26 cellular contexts compared by ENCODE assay signal in the genomic region with DNA sequence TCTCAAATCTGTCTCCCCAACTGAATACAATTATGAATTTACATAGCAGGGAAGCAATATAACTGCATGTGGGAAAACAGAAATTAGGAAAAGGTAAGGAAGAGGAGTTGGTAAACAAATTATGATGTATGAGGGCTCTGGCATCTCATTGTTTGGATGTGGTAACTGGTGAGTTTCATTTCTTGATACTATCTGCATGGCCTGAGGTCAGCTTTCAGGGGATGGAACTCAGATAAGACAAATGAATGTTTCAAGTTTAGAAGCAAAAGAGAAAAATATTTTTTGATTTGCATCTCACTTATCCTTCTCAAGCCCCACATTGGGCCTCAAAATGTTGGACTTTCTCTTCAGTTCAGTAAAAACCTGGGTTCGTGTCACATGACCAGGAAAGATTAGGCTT.
DNase-seq lines count a peak whose midpoint lies in the region; ATAC-seq, FAIRE-seq and TF ChIP-seq lines count a peak whose summit lies in the region.
"Had no signal": no experiment of that assay in that cellular context is flagged by ENCODE, and none has a peak within 500 bp of the region (broad histone marks: within the 10 kb centered on the region; RNA-seq: fewer than 3 reads in every experiment).

No MANE protein-coding gene starts in this region.

- TF ChIP-seq POLR2A in K562 (conservative IDR thresholded peaks at IDR 0.05), result no peak

- no peak overlapping the region for H3K27ac ChIP-seq in K562 (ENCODE audit: extremely low read depth, low read depth, low read length)
- peak overlapping the region; percentile 72 for H3K27ac ChIP-seq in neuronal stem cell (replicated peaks; ENCODE audit: low read length)
- H3K27ac ChIP-seq: SJSA1 had no signal

- CTCF ChIA-PET in K562 (lab: Yijun Ruan, JAX; ENCODE audit: low intra/inter-chr PET ratio), result no interaction called here

- no peak overlapping the region for H2AK5ac ChIP-seq in neuronal stem cell (ENCODE audit: low read depth, low read length)

- no peak overlapping the region for H4K8ac ChIP-seq in neuronal stem cell (ENCODE audit: low read depth, low read length)

- TF ChIP-seq CTCF in K562 (IDR thresholded peaks at IDR 0.05 in 2 of 3, conservative IDR thresholded peaks at IDR 0.05 in 1 of 3; ENCODE audit: insufficient read depth in 2 of 3, low read depth in 1 of 3, low read length in 3 of 3), result no peak

- H3K4me2 ChIP-seq in K562 (ENCODE audit: insufficient read depth, low read length) (no peak overlapping the region), neuronal stem cell (ENCODE audit: insufficient read depth, low read length, poor library complexity, severe bottlenecking) (no peak overlapping the region)

- BruUV-seq in K562 (replicated peaks; lab: Mats Ljungman, UMichigan), result no TSS peak

- H3K18ac ChIP-seq in neuronal stem cell (ENCODE audit: low read length), result no peak overlapping the region

- POLR2A ChIA-PET in K562 (lab: Yijun Ruan, JAX), result no interaction called here

- H3K79me1 ChIP-seq in neuronal stem cell (ENCODE audit: low read depth, low read length), result no peaks in the 10 kb centered on the region

- no peak overlapping the region for H2BK5ac ChIP-seq in neuronal stem cell (ENCODE audit: low read length)

- H3K36me3 ChIP-seq in K562 (ENCODE audit: control insufficient read depth, insufficient read depth, low read length), result no peaks in the 10 kb centered on the region
- no peaks in the 10 kb centered on the region for H3K36me3 ChIP-seq in neuronal stem cell (replicated peaks in 1 of 2; ENCODE audit: control insufficient read depth in 2 of 2, insufficient read depth in 2 of 2, low read length in 2 of 2)
- H3K36me3 ChIP-seq: BE2C, HAP-1, SJSA1 had no signal

- no peak for FAIRE-seq in K562 (lab: Jason Lieb, UNC)
- FAIRE-seq: GM19239 had no signal

- peak; percentile 9 for DNase-seq in ELF-1 (ENCODE audit: low read depth, low spot score)
- DNase-seq in M059J (ENCODE audit: low read depth), result peak; percentile 48
- no peak for DNase-seq in K562 (ENCODE audit: extremely low read depth in 1 of 4, low spot score in 3 of 4)
- DNase-seq in neuronal stem cell (ENCODE audit: low spot score), result no peak
- DNase-seq in SW480 (ENCODE audit: low spot score), result no peak
- DNase-seq in iPS-NIHi11 (ENCODE audit: low spot score), result no peak
- DNase-seq: 8988T; ACHN; BE2C; Calu3; CD8-positive, alpha-beta memory T cell; DMS79 treated with DMSO at 0.1 percent for 48 hours; HFFc6; Kasumi-1; MV-4-11; NCI-H1105; NCI-H2029; NCI-H446 treated with DMSO at 0.1 percent for 48 hours; NCI-H526; NCI-H82; Right ventricle myocardium superior; RPMI8226 had no signal

- WGBS in K562 (ENCODE audit: insufficient coverage, low coverage, missing lambda C conversion rate), result 41% methylated on average over 1 of the region's 1 CpG
- WGBS in neuronal stem cell (ENCODE audit: extremely low coverage in 2 of 2, insufficient read length in 2 of 2, insufficient replicate concordance in 1 of 2), 2 donors, result no CpG with 5 or more reads among the region's 1 CpG

- no peak overlapping the region for H3K23ac ChIP-seq in neuronal stem cell (ENCODE audit: low read depth, low read length, poor library complexity)

- no peak overlapping the region for H3K14ac ChIP-seq in neuronal stem cell (ENCODE audit: low read length)

- no peak for ATAC-seq in K562
- no peak for ATAC-seq in GM21723 (IDR thresholded peaks at IDR 0.05; ENCODE audit: unreplicated experiment)

- H3K9me3 ChIP-seq in K562 (replicated peaks; ENCODE audit: control insufficient read depth, insufficient read depth, low read depth, low read length) (no peaks in the 10 kb centered on the region), neuronal stem cell (replicated peaks in 1 of 2; ENCODE audit: control insufficient read depth in 2 of 2, insufficient read depth in 1 of 2, low read depth in 1 of 2, low read length in 2 of 2) (peaks cover 0 to 9% of the 10 kb centered on the region in 2 donors)
- H3K9me3 ChIP-seq: BE2C, HAP-1, SJSA1 had no signal

- H2BK12ac ChIP-seq in neuronal stem cell (ENCODE audit: low read length), result no peak overlapping the region

- intact Hi-C loops in K562 (cut with micrococcal nuclease), result no loop called here

- no peak overlapping the region for H3K9ac ChIP-seq in K562 (ENCODE audit: insufficient read depth in 1 of 2, low read depth in 2 of 2, low read length in 2 of 2)
- H3K9ac ChIP-seq in neuronal stem cell (ENCODE audit: low read depth, low read length, poor library complexity), result no peak overlapping the region

- H3K4me1 ChIP-seq in K562 (replicated peaks in 1 of 2; ENCODE audit: control insufficient read depth in 2 of 2, insufficient read depth in 2 of 2, low read length in 2 of 2) (no peaks in the 10 kb centered on the region), neuronal stem cell (ENCODE audit: control insufficient read depth in 2 of 2, insufficient read depth in 1 of 2, low read depth in 1 of 2, low read length in 2 of 2) (peaks cover 8 to 21% of the 10 kb centered on the region in 2 donors)
- H3K4me1 ChIP-seq: BE2C, SJSA1 had no signal

- H3K4ac ChIP-seq in neuronal stem cell (ENCODE audit: low read length), result no peak overlapping the region

- no peaks in the 10 kb centered on the region for H3K9me1 ChIP-seq in K562 (ENCODE audit: control insufficient read depth, insufficient read depth, low read length)

- H3K4me3 ChIP-seq in K562 (no peak overlapping the region), neuronal stem cell (ENCODE audit: low read length in 2 of 2) (no peak overlapping the region)
- H3K4me3 ChIP-seq: HAP-1, SJSA1 had no signal

- H2BK120ac ChIP-seq in neuronal stem cell (ENCODE audit: low read depth, low read length), result no peak overlapping the region

- no peak overlapping the region for H2AFZ ChIP-seq in K562 (ENCODE audit: low read depth, low read length)
- no peak overlapping the region for H2AFZ ChIP-seq in neuronal stem cell (ENCODE audit: low read length)

- TF ChIP-seq EP300 in K562 (IDR thresholded peaks at IDR 0.05; ENCODE audit: low read length), result no peak

- no peak for TF ChIP-seq RAD21 in K562 (CRISPR knock-in tag; conservative IDR thresholded peaks at IDR 0.05 in 1 of 2, IDR thresholded peaks at IDR 0.05 in 1 of 2)

- H3K27me3 ChIP-seq in K562 (ENCODE audit: control insufficient read depth in 2 of 2, insufficient read depth in 2 of 2, low read length in 2 of 2), result no peaks in the 10 kb centered on the region
- no peaks in the 10 kb centered on the region for H3K27me3 ChIP-seq in neuronal stem cell (ENCODE audit: control insufficient read depth in 3 of 3, insufficient read depth in 3 of 3, low read depth in 1 of 3, low read length in 3 of 3)
- H3K27me3 ChIP-seq: BE2C, SJSA1 had no signal

- no peak overlapping the region for H2BK15ac ChIP-seq in neuronal stem cell (ENCODE audit: low read length)

- H4K20me1 ChIP-seq in K562 (replicated peaks; ENCODE audit: control insufficient read depth, insufficient read depth, low read length), result no peaks in the 10 kb centered on the region

- H3K79me2 ChIP-seq in K562 (ENCODE audit: control insufficient read depth, insufficient read depth, low read length), result no peaks in the 10 kb centered on the region

- H4K91ac ChIP-seq in neuronal stem cell (ENCODE audit: low read depth, low read length, poor library complexity), result no peak overlapping the region

- in situ Hi-C loops in K562 (cut with MboI), result no loop called here

TF ChIP-seq in K562, 482 proteins besides CTCF, POLR2A, EP300 and RAD21:
- TF ChIP-seq RNF2 (IDR thresholded peaks at IDR 0.05), result no peak
- TF ChIP-seq, protein P1, sequence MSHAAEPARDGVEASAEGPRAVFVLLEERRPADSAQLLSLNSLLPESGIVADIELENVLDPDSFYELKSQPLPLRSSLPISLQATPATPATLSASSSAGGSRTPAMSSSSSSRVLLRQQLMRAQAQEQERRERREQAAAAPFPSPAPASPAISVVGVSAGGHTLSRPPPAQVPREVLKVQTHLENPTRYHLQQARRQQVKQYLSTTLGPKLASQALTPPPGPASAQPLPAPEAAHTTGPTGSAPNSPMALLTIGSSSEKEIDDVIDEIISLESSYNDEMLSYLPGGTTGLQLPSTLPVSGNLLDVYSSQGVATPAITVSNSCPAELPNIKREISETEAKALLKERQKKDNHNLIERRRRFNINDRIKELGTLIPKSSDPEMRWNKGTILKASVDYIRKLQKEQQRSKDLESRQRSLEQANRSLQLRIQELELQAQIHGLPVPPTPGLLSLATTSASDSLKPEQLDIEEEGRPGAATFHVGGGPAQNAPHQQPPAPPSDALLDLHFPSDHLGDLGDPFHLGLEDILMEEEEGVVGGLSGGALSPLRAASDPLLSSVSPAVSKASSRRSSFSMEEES (CRISPR knock-in tag; IDR thresholded peaks at IDR 0.05), result peak; percentile 63

Comparison
In these comparisons a context has a peak if more than half of its experiments do, and no peak if none do; other contexts are left out.
1. DNase-seq: peak in ELF-1 (single experiment) and M059J (single experiment); none in K562 (0 of 4), neuronal stem cell (single experiment), SW480 (single experiment) and iPS-NIHi11 (single experiment).